In the genomic region with DNA sequence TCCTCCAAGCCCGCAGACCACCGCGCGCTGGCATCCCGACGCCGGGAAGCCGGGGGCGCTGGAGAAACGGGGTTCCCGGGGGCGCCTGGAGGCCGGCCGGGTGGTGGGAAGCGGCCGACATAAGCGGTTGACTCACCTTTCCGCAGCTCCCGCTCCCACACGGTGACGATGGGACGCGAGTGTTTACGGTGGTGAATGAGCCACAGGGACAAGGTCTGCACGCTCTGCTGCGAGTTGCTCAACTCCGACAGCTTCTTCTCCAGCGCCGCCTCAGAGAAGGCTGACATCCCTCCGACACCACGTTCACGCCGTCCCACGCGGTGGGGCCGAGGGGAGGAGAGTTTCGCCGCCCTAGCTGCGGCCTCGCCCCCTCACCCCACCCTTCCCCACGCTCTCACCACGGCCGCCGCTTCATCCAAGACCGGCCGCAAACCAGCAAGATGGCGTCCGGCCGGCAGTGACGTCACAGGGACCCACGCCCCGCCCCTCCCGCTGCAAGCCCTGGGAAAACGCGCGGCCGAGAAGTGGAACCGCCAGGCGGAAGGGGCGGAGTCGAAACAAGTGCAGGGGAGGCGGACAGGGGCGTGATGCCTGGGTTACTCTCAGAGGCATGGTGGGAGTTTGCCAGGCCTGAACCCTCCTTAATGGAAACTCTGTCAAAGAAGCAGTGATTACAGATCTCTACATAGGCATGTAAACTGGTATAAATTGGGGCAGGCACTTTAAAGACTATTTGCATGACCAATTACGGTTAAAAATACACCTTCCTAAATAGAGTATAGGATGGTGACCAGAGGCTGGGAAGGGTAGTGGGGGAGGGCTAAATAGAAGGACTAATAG, we compare ENCODE assay signal across 8 cellular contexts. TPM values are rescaled to one million over a fixed set of nuclear protein-coding genes. Genes with fewer than 3 reads are reported as not detected.
DNase-seq lines count a peak whose midpoint lies in the region; ATAC-seq and TF ChIP-seq lines count a peak whose summit lies in the region.

A gene with protein sequence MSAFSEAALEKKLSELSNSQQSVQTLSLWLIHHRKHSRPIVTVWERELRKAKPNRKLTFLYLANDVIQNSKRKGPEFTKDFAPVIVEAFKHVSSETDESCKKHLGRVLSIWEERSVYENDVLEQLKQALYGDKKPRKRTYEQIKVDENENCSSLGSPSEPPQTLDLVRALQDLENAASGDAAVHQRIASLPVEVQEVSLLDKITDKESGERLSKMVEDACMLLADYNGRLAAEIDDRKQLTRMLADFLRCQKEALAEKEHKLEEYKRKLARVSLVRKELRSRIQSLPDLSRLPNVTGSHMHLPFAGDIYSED (minus strand): TSS at position 442 of the 840 bp plus-strand sequence. CDS start 155 bp downstream, at position 287.

- H3K9me3 Mint-ChIP-seq in WTC11, result peaks cover 5% of the 10 kb centered on the region

- H3K27ac Mint-ChIP-seq in WTC11, result peak within 1 kb of the TSS; percentile 92

- peak within 1 kb of the TSS; percentile 94 for H3K4me3 Mint-ChIP-seq in WTC11

- DNase-seq in AG04450 (ENCODE audit: low read depth, low spot score) (peak; percentile 84), NCI-H226 (peak; percentile 84), WTC11 (ENCODE audit: low spot score) (peak; percentile 99), cardiac fibroblast (ENCODE audit: low read depth in 2 of 2) (peak; percentile 95), iPS-NIHi7 (ENCODE audit: extremely low spot score) (peak; percentile 100), smooth muscle cell of the brain vasculature (ENCODE audit: low read depth, low spot score) (peak; percentile 77)

- no peaks in the 10 kb centered on the region for H3K27me3 ChIP-seq in AG04450 (ENCODE audit: control insufficient read depth, insufficient read depth, low read length)

- CTCF ChIA-PET in AG04450 (lab: Charles Lee), result interaction anchor here (0.6 kb wide), 1 partner anchor 1231 kb away, joined by 3 read pairs; no protein-coding TSS in a partner anchor
- CTCF ChIA-PET in WTC11 (lab: Charles Lee), result interaction anchor here (1.3 kb wide), 1 partner anchor 345 kb away, joined by 3 read pairs; no protein-coding TSS in a partner anchor

- H3K4me3 ChIP-seq in AG04450 (ENCODE audit: low read depth, low read length), result peak within 1 kb of the TSS; percentile 88
- peak within 1 kb of the TSS; percentile 88 to 92 for H3K4me3 ChIP-seq in cardiac fibroblast (replicated peaks in 1 of 2; ENCODE audit: low read depth in 2 of 2, low read length in 2 of 2)

- H3K9me3 ChIP-seq in AG04450 (ENCODE audit: control insufficient read depth, insufficient read depth, low read length), result peaks cover 4% of the 10 kb centered on the region; the same call in 1 of the 2 replicates

- peak within 1 kb of the TSS; percentile 96 for H3K27ac ChIP-seq in AG04450 (ENCODE audit: low read depth, low read length)

- TF ChIP-seq CTCF in AG04450 (IDR thresholded peaks at IDR 0.05; ENCODE audit: low read depth, low read length), result no peak
- no peak for TF ChIP-seq CTCF in WTC11 (IDR thresholded peaks at IDR 0.05)
- TF ChIP-seq CTCF in cardiac fibroblast (IDR thresholded peaks at IDR 0.05; ENCODE audit: low read depth, low read length), result no peak

- H3K36me3 Mint-ChIP-seq in WTC11, result peaks cover 11% of the 10 kb centered on the region

- peaks cover 7% of the 10 kb centered on the region; the same call in 1 of the 2 replicates for H3K27me3 Mint-ChIP-seq in WTC11 (ENCODE audit: low read depth)

- ATAC-seq in GM18909 (IDR thresholded peaks at IDR 0.05; ENCODE audit: poor library complexity, unreplicated experiment) (peak; percentile 97), HG03175 (IDR thresholded peaks at IDR 0.05; ENCODE audit: unreplicated experiment) (peak; percentile 93), WTC11 (peak; percentile 96)

- POLR2A ChIA-PET in AG04450 (lab: Yijun Ruan, JAX) (interaction anchor here (0.6 kb wide), 1 partner anchor 95 kb away, joined by 7 read pairs; a partner anchor contains a TSS), WTC11 (lab: Charles Lee) (interaction anchor here (0.7 to 1.3 kb wide), 3 partner anchors 61 to 309 kb away, joined by 3 to 5 read pairs (median 3); a partner anchor contains a TSS)

- H3K4me1 Mint-ChIP-seq in WTC11, result peaks cover 36% of the 10 kb centered on the region

TF ChIP-seq in WTC11, 78 proteins besides CTCF, POLR2A, EP300 and RAD21 (continues in another document):
- TF ChIP-seq, protein P1, sequence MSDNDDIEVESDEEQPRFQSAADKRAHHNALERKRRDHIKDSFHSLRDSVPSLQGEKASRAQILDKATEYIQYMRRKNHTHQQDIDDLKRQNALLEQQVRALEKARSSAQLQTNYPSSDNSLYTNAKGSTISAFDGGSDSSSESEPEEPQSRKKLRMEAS (CRISPR knock-in tag; IDR thresholded peaks at IDR 0.05), result 0 out of 2 replicates have a peak, but pooled peaks have one; percentile 16
- TF ChIP-seq RELA (CRISPR knock-in tag; IDR thresholded peaks at IDR 0.05; ENCODE audit: borderline replicate concordance) (peak; percentile 21; the same call in 1 of the 2 replicates), ZNF219 (CRISPR knock-in tag; IDR thresholded peaks at IDR 0.05; ENCODE audit: borderline replicate concordance) (no peak), GABPB1 (CRISPR knock-in tag; IDR thresholded peaks at IDR 0.05) (peak; percentile 58; the same call in 1 of the 2 replicates)
- TF ChIP-seq, protein P2, sequence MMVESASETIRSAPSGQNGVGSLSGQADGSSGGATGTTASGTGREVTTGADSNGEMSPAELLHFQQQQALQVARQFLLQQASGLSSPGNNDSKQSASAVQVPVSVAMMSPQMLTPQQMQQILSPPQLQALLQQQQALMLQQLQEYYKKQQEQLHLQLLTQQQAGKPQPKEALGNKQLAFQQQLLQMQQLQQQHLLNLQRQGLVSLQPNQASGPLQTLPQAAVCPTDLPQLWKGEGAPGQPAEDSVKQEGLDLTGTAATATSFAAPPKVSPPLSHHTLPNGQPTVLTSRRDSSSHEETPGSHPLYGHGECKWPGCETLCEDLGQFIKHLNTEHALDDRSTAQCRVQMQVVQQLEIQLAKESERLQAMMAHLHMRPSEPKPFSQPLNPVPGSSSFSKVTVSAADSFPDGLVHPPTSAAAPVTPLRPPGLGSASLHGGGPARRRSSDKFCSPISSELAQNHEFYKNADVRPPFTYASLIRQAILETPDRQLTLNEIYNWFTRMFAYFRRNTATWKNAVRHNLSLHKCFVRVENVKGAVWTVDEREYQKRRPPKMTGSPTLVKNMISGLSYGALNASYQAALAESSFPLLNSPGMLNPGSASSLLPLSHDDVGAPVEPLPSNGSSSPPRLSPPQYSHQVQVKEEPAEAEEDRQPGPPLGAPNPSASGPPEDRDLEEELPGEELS (CRISPR knock-in tag; IDR thresholded peaks at IDR 0.05), result peak; percentile 77
- TF ChIP-seq, protein P3, sequence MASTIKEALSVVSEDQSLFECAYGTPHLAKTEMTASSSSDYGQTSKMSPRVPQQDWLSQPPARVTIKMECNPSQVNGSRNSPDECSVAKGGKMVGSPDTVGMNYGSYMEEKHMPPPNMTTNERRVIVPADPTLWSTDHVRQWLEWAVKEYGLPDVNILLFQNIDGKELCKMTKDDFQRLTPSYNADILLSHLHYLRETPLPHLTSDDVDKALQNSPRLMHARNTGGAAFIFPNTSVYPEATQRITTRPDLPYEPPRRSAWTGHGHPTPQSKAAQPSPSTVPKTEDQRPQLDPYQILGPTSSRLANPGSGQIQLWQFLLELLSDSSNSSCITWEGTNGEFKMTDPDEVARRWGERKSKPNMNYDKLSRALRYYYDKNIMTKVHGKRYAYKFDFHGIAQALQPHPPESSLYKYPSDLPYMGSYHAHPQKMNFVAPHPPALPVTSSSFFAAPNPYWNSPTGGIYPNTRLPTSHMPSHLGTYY (CRISPR knock-in tag; IDR thresholded peaks at IDR 0.05), result 0 out of 2 replicates have a peak, but pooled peaks have one; percentile 32
- TF ChIP-seq, protein P4, sequence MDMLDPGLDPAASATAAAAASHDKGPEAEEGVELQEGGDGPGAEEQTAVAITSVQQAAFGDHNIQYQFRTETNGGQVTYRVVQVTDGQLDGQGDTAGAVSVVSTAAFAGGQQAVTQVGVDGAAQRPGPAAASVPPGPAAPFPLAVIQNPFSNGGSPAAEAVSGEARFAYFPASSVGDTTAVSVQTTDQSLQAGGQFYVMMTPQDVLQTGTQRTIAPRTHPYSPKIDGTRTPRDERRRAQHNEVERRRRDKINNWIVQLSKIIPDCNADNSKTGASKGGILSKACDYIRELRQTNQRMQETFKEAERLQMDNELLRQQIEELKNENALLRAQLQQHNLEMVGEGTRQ (CRISPR knock-in tag; IDR thresholded peaks at IDR 0.05), result no peak
- TF ChIP-seq, protein P5, sequence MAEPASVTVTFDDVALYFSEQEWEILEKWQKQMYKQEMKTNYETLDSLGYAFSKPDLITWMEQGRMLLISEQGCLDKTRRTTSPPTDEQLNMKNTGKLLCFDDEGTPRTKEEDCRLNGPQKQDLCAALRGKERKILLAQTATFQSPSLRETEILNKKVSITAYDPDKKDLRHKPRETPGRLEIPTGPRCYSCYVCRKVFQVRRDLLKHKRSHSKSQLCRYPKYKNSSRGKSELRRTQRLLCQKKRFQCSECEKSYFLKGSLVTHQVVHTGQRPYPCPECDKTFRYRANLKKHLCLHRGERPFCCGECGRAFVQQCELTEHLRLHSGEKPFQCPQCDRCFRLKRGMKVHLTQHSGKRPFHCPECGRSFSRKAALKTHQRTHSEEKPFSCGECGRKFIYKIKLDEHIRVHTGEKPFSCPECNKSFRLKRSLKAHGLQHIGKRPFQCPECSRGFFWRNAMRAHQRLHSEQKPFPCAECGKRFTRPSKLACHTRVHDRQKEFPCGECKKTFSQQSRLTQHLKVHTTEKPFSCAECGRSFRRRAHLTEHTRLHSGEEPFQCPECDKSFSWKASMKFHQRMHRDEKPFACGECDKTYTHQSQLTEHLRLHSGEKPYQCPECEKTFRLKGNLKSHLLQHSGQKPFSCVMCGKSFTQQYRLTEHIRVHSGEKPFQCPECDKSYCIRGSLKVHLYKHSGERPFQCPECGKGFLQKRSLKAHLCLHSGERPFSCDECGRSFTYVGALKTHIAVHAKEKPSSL (CRISPR knock-in tag; conservative IDR thresholded peaks at IDR 0.05), result no peak

RNA-seq across cellular contexts. Expression of the gene that starts here (rescaled TPM):
- 25.7 and 35.6 TPM in 2 replicates for polyA plus RNA-seq in AG04450 (2011; rRNA removed)
- 25.0 and 27.3 TPM in 2 replicates for polyA minus RNA-seq in AG04450 (2011; rRNA and poly(A)+ RNA removed)
- total RNA-seq in WTC11 (2021), result 104 to 115 TPM (median 107 TPM) in 3 replicates

Comparison
In these comparisons a context has a peak if more than half of its experiments do, and no peak if none do; other contexts are left out.
1. Peak in every context shown above with its lines: DNase-seq, ATAC-seq, H3K4me3 ChIP-seq and H3K27ac ChIP-seq.